Comparison of ENCODE assay signal across 20 cellular contexts in the genomic region with DNA sequence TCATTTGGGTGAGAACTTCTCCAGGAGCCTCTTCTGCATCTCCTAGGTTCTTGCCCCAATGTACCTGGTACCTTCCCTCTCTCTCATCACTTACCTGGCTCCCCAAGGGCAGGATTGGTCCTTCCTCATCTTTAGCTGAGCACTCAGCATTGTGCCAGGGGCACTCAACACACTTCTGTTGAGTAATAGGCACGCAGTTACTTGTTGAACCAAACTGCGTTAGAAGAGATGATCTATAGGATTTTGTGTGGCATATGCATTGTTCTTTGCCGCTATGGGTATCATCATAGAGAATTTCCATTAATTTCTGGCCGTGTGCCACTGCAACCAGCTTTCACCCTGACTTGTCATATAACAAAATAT. TPM values are rescaled to one million over a fixed set of nuclear protein-coding genes. Genes with fewer than 3 reads are reported as not detected.
DNase-seq lines count a peak whose midpoint lies in the region; ATAC-seq, FAIRE-seq and TF ChIP-seq lines count a peak whose summit lies in the region.
"Had no signal": no experiment of that assay in that cellular context is flagged by ENCODE, and none has a peak within 500 bp of the region (broad histone marks: within the 10 kb centered on the region; RNA-seq: fewer than 3 reads in every experiment).

No MANE protein-coding gene starts in this region.

- H2BK120ac ChIP-seq in mesendoderm (ENCODE audit: low read depth, low read length), result no peak overlapping the region

- H2AFZ ChIP-seq in mammary epithelial cell (ENCODE audit: low read depth, low read length) (no peak overlapping the region), keratinocyte (ENCODE audit: control insufficient read depth, low read length) (no peak overlapping the region)

- H3K79me2 ChIP-seq in mammary epithelial cell (ENCODE audit: insufficient read depth, low read length) (no peaks in the 10 kb centered on the region), keratinocyte (ENCODE audit: control insufficient read depth, insufficient read depth, low read length) (no peaks in the 10 kb centered on the region), mesendoderm (ENCODE audit: control insufficient read depth, insufficient read depth, low read length) (no peaks in the 10 kb centered on the region)

- in situ Hi-C loops in mammary epithelial cell (cut with MboI; ENCODE audit: low sequenced_read_pairs in 2 of 2), result no loop called here

- WGBS in mammary epithelial cell (ENCODE audit: low coverage, missing lambda C conversion rate), result 17% methylated on average over 2 of the region's 4 CpGs
- no CpG with 5 or more reads among the region's 4 CpGs for WGBS in mesendoderm (ENCODE audit: extremely low coverage, insufficient coverage, low lambda C conversion rate)

- H3K4me3 Mint-ChIP-seq in MCF 10A (ENCODE audit: unreplicated experiment), result no peak overlapping the region
- H3K4me3 Mint-ChIP-seq: H9 had no signal

- H3K4me1 Mint-ChIP-seq in MCF 10A (ENCODE audit: insufficient read depth, unreplicated experiment), result peaks cover 14% of the 10 kb centered on the region
- H3K4me1 Mint-ChIP-seq: H9 had no signal

- no peak for ATAC-seq in HG03469 (IDR thresholded peaks at IDR 0.05; ENCODE audit: unreplicated experiment)
- ATAC-seq: GM12878 had no signal

- no peaks in the 10 kb centered on the region for H3K27me3 Mint-ChIP-seq in MCF 10A (ENCODE audit: insufficient read depth, unreplicated experiment)

- H3K4me1 ChIP-seq in mammary epithelial cell (ENCODE audit: insufficient read depth, low read length) (no peaks in the 10 kb centered on the region), keratinocyte (ENCODE audit: control insufficient read depth, extremely low read depth, insufficient read depth, low read length) (no peaks in the 10 kb centered on the region), neutrophil (ENCODE audit: control insufficient read depth in 1 of 2, insufficient read depth in 1 of 2, low read depth in 1 of 2, low read length in 1 of 2) (peaks cover 29 to 44% of the 10 kb centered on the region in 2 experiments), mesendoderm (ENCODE audit: control insufficient read depth, low read depth, low read length) (peaks cover 2% of the 10 kb centered on the region)
- H3K4me1 ChIP-seq: A549 had no signal

- H3K36me3 Mint-ChIP-seq in MCF 10A (ENCODE audit: insufficient read depth, unreplicated experiment), result no peaks in the 10 kb centered on the region

- no peaks in the 10 kb centered on the region for H3K79me1 ChIP-seq in mesendoderm (ENCODE audit: low read length)

- H3K36me3 ChIP-seq in mammary epithelial cell (ENCODE audit: insufficient read depth, low read length) (no peaks in the 10 kb centered on the region), keratinocyte (ENCODE audit: control insufficient read depth in 2 of 2, extremely low read depth in 1 of 2, insufficient read depth in 2 of 2, low read length in 2 of 2) (no peaks in the 10 kb centered on the region), neutrophil (peaks cover 47% of the 10 kb centered on the region), mesendoderm (ENCODE audit: control insufficient read depth, insufficient read depth, low read length) (no peaks in the 10 kb centered on the region)

- H3K4ac ChIP-seq in mesendoderm (ENCODE audit: low read depth, low read length), result no peak overlapping the region

- no peaks in the 10 kb centered on the region for H4K20me1 ChIP-seq in mammary epithelial cell (ENCODE audit: insufficient read depth, low read length)
- H4K20me1 ChIP-seq in keratinocyte (ENCODE audit: control insufficient read depth, extremely low read depth, insufficient read depth, low read length), result no peaks in the 10 kb centered on the region

- H3K27ac Mint-ChIP-seq in MCF 10A (ENCODE audit: low read depth, unreplicated experiment), result no peak overlapping the region
- H3K27ac Mint-ChIP-seq: H9 had no signal

- no peak overlapping the region for H2AK5ac ChIP-seq in mesendoderm (ENCODE audit: low read length)

- H3K9me1 ChIP-seq in keratinocyte (ENCODE audit: control insufficient read depth, extremely low read depth, insufficient read depth, low read length), result no peaks in the 10 kb centered on the region

- dilution Hi-C loops in mammary epithelial cell (cut with HindIII; ENCODE audit: low sequenced_read_pairs) (no loop called here), keratinocyte (cut with MboI; ENCODE audit: extremely low pct_ligation_motif_present, low sequenced_read_pairs) (no loop called here)

- no peak for TF ChIP-seq CTCF in MCF 10A (IDR thresholded peaks at IDR 0.05; ENCODE audit: unreplicated experiment)
- no peak for TF ChIP-seq CTCF in mammary epithelial cell (conservative IDR thresholded peaks at IDR 0.05 in 1 of 2, IDR thresholded peaks at IDR 0.05 in 1 of 2; ENCODE audit: extremely low read depth in 1 of 2, insufficient read depth in 1 of 2, low read depth in 1 of 2, low read length in 2 of 2)
- no peak for TF ChIP-seq CTCF in keratinocyte (optimal IDR thresholded peaks at IDR 0.05 in 1 of 3, IDR thresholded peaks at IDR 0.05 in 1 of 3, conservative IDR thresholded peaks at IDR 0.05 in 1 of 3; ENCODE audit: extremely low read depth in 1 of 3, insufficient read depth in 2 of 3, low read length in 3 of 3)
- TF ChIP-seq CTCF in neutrophil (IDR thresholded peaks at IDR 0.05), result no peak

- no peaks in the 10 kb centered on the region for H3K9me3 Mint-ChIP-seq in MCF 10A (ENCODE audit: unreplicated experiment)
- H3K9me3 Mint-ChIP-seq: H9 had no signal

- no peak for FAIRE-seq in keratinocyte (lab: Jason Lieb, UNC)
- FAIRE-seq: A549, GM12878, H1 had no signal

- H3K27ac ChIP-seq in mammary epithelial cell (ENCODE audit: insufficient read depth, low read depth, low read length) (no peak overlapping the region), keratinocyte (ENCODE audit: control insufficient read depth, insufficient read depth, low read length) (no peak overlapping the region), neutrophil (peak overlapping the region; percentile 4), mesendoderm (ENCODE audit: low read depth, low read length) (no peak overlapping the region)
- H3K27ac ChIP-seq: 22Rv1, A549, C4-2B had no signal

- no peak overlapping the region for H3K4me3 ChIP-seq in mammary epithelial cell (replicated peaks in 1 of 3; ENCODE audit: insufficient read depth in 1 of 3, low read depth in 2 of 3, low read length in 3 of 3)
- H3K4me3 ChIP-seq in keratinocyte (ENCODE audit: control insufficient read depth in 2 of 3, extremely low read depth in 1 of 3, insufficient read depth in 2 of 3, low read depth in 1 of 3, low read length in 3 of 3), result no peak overlapping the region
- H3K4me3 ChIP-seq in neutrophil (ENCODE audit: low read depth in 1 of 2, low read length in 1 of 2), result no peak overlapping the region
- H3K4me3 ChIP-seq in mesendoderm (ENCODE audit: low read length), result no peak overlapping the region
- H3K4me3 ChIP-seq: A549, GM12878 had no signal

- CTCF ChIA-PET in MCF 10A (lab: Yijun Ruan, JAX), result no interaction called here
- CTCF ChIA-PET in mammary epithelial cell (lab: Charles Lee; ENCODE audit: low non-redundant PET), result no interaction called here

- H4K5ac ChIP-seq in mesendoderm (ENCODE audit: low read length), result no peak overlapping the region

- POLR2A ChIA-PET in MCF 10A (lab: Yijun Ruan, JAX), result no interaction called here

- H3K9ac ChIP-seq in mammary epithelial cell (ENCODE audit: insufficient read depth, low read length) (no peak overlapping the region), keratinocyte (ENCODE audit: control insufficient read depth, extremely low read depth, insufficient read depth, low read length) (no peak overlapping the region), mesendoderm (ENCODE audit: low read length) (no peak overlapping the region)

- peak; percentile 19 for DNase-seq in DMS79 treated with DMSO at 0.1 percent for 48 hours (lab: John Stamatoyannopoulos, UW)
- DNase-seq in DMS79 (lab: John Stamatoyannopoulos, UW), result no peak
- DNase-seq in MCF 10A (ENCODE audit: unreplicated experiment), result peak; percentile 73
- DNase-seq in mammary epithelial cell, result no peak
- peak; percentile 4 for DNase-seq in keratinocyte (ENCODE audit: low read depth, low spot score)
- no peak for DNase-seq in mesendoderm
- DNase-seq: AML-193; CD4-positive, alpha-beta memory T cell; DMS153; DND-41; EL; H9 had no signal

- no peak overlapping the region for H4K8ac ChIP-seq in mesendoderm (ENCODE audit: low read depth, low read length)

- no peak overlapping the region for H3K23ac ChIP-seq in mesendoderm (ENCODE audit: low read length)

- H2BK5ac ChIP-seq in mesendoderm (ENCODE audit: low read length), result no peak overlapping the region

- no peak overlapping the region for H2BK15ac ChIP-seq in mesendoderm (replicated peaks; ENCODE audit: low read depth)

- H3K27me3 ChIP-seq in mammary epithelial cell (ENCODE audit: insufficient read depth, low read length), result no peaks in the 10 kb centered on the region
- H3K27me3 ChIP-seq in keratinocyte (ENCODE audit: control insufficient read depth, extremely low read depth, insufficient read depth, low read length), result no peaks in the 10 kb centered on the region
- no peaks in the 10 kb centered on the region for H3K27me3 ChIP-seq in neutrophil
- no peaks in the 10 kb centered on the region for H3K27me3 ChIP-seq in mesendoderm (ENCODE audit: insufficient read depth, low read length, poor library complexity)

- no peak overlapping the region for H3K18ac ChIP-seq in mesendoderm (ENCODE audit: low read length)

- H3K56ac ChIP-seq in mesendoderm (ENCODE audit: low read length), result no peak overlapping the region

- H3K9me3 ChIP-seq in mammary epithelial cell (replicated peaks; ENCODE audit: insufficient read depth, low read length), result no peaks in the 10 kb centered on the region
- no peaks in the 10 kb centered on the region for H3K9me3 ChIP-seq in keratinocyte (ENCODE audit: control insufficient read depth, low read depth, low read length)
- no peaks in the 10 kb centered on the region for H3K9me3 ChIP-seq in neutrophil

- intact Hi-C loops in MCF 10A (cut with micrococcal nuclease), result no loop called here
- intact Hi-C loops in mammary epithelial cell (cut with micrococcal nuclease), result no loop called here

- H3K4me2 ChIP-seq in mammary epithelial cell (ENCODE audit: insufficient read depth, low read depth, low read length), result no peak overlapping the region
- no peak overlapping the region for H3K4me2 ChIP-seq in keratinocyte (ENCODE audit: control insufficient read depth, extremely low read depth, insufficient read depth, low read depth, low read length)
- H3K4me2 ChIP-seq in mesendoderm (ENCODE audit: low read length), result no peak overlapping the region
- H3K4me2 ChIP-seq: A549 had no signal

- BruUV-seq in MCF 10A (replicated peaks; lab: Mats Ljungman, UMichigan) (no TSS peak), mammary epithelial cell (replicated peaks; lab: Mats Ljungman, UMichigan) (no TSS peak)

RNA-seq across cellular contexts. Expression of a gene that starts 16.4 kb away (rescaled TPM):
- 1.5 and 4.4 TPM in 2 replicates for total RNA-seq in MCF 10A (2022)
- total RNA-seq in mammary epithelial cell, result 1 to 10 TPM in 1 of 2 donors, not detected in 1; 5.2 TPM
- 3.1 TPM for polyA plus RNA-seq in mammary epithelial cell
- polyA minus RNA-seq in mammary epithelial cell, result 13.3 TPM
- polyA plus RNA-seq in keratinocyte, result 1.8 to 3.7 TPM (median 2.9 TPM) in 3 replicates
- polyA plus RNA-seq in keratinocyte (2011; ENCODE audit: low read depth), result 1.0 TPM
- 1.2 and 1.8 TPM in 2 replicates for polyA plus RNA-seq in keratinocyte (2011; cell fraction: cytosol; rRNA removed)
- 5.5 and 5.7 TPM in 2 replicates for polyA plus RNA-seq in keratinocyte (2011; cell fraction: nucleus; rRNA removed)
- 0.52 and 2.4 TPM in 2 replicates for polyA plus RNA-seq in keratinocyte (2012; ENCODE audit: low replicate concordance)
- 0.40 to 4.1 TPM (median 3.6 TPM) in 3 replicates for polyA minus RNA-seq in keratinocyte
- polyA minus RNA-seq in keratinocyte (2011; cell fraction: cytosol; rRNA and poly(A)+ RNA removed), result not detected
- 0.93 and 1.2 TPM in 2 replicates for polyA minus RNA-seq in keratinocyte (2011; cell fraction: nucleus; rRNA and poly(A)+ RNA removed)
- 2.1 TPM for polyA plus RNA-seq in mesendoderm (2013, experiment 1 of 2)
- polyA plus RNA-seq in mesendoderm (2013, experiment 2 of 2), result 1.7 TPM
- total RNA-seq: G401 had no signal

Comparison
In these comparisons a context has a peak if more than half of its experiments do, and no peak if none do; other contexts are left out.
1. DNase-seq: peak in DMS79 treated with DMSO at 0.1 percent for 48 hours (single experiment), MCF 10A (single experiment) and keratinocyte (single experiment); none in DMS79 (single experiment), mammary epithelial cell (single experiment) and mesendoderm (single experiment).